In the genomic region with DNA sequence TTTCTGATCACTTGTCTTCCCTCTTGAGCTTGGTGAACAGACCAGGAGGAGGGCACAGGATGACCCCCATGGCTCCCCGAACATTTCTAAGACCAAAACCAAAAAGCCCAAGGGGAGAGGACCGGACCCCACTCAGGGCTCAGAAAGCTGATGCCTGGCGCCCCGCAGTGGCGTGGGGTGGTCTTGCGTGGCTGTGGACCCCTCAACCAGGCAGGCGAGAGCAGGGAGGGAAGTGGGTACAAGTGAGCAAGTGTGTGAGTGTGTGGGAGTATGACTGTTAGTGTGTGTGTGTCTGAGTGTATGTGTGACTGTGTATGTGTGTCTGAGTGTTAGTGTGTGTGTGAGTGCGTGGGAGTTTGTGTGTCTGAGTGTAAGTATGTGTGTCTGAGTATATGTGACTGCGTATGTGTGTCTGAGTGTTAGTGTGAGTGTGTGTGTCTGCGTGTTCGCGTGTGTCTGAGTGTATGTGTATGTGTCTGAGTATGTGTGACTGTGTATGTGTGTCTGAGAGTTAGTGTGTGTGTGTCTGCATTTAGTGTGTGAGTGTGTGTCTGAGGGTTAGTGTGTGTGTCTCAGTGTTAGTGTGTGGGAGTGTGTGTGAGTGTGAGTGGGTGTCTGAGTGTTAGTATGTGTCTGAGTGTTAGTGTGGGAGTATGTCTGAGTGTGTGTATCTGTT, we compare ENCODE assay signal across 1 cellular context.
TF ChIP-seq lines count a peak whose summit lies in the region.

No MANE protein-coding gene starts in this region.

TF ChIP-seq in K562, 482 proteins besides CTCF, POLR2A, EP300 and RAD21 (continues in another document):
- TF ChIP-seq PHTF2 (CRISPR knock-in tag; IDR thresholded peaks at IDR 0.05) (no peak), ETS2 (tag; IDR thresholded peaks at IDR 0.05; ENCODE audit: borderline replicate concordance, poor library complexity, severe bottlenecking) (no peak), SREBF1 (IDR thresholded peaks at IDR 0.05; ENCODE audit: borderline replicate concordance, low read depth, low read length) (no peak), TCFL5 (CRISPR knock-in tag; conservative IDR thresholded peaks at IDR 0.05) (no peak), OTX1 (CRISPR knock-in tag; IDR thresholded peaks at IDR 0.05) (peak; percentile 7; the same call in 1 of the 2 replicates), NCOA4 (IDR thresholded peaks at IDR 0.05; ENCODE audit: partially characterized antibody) (peak; percentile 61), ARHGAP35 (IDR thresholded peaks at IDR 0.05; ENCODE audit: partially characterized antibody) (no peak), HNRNPH1 (optimal IDR thresholded peaks at IDR 0.05; ENCODE audit: low read depth, low read length) (no peak), MTA1 (IDR thresholded peaks at IDR 0.05; ENCODE audit: borderline replicate concordance) (0 out of 2 replicates have a peak, but pooled peaks have one; percentile 49), TRIM24 (IDR thresholded peaks at IDR 0.05) (peak in 1 of 2 experiments; percentile 38; a peak in 1 of 4 replicates), GATAD2A (IDR thresholded peaks at IDR 0.05) (peak; percentile 24; the same call in 1 of the 2 replicates), ELF4 (CRISPR knock-in tag; IDR thresholded peaks at IDR 0.05) (0 out of 2 replicates have a peak, but pooled peaks have one; percentile 24), SLC30A9 (CRISPR knock-in tag; IDR thresholded peaks at IDR 0.05) (no peak), XRCC3 (IDR thresholded peaks at IDR 0.05) (no peak), CREM (IDR thresholded peaks at IDR 0.05; ENCODE audit: low read depth) (no peak), FOSL1 (tag; conservative IDR thresholded peaks at IDR 0.05) (no peak)
- TF ChIP-seq, protein P1, sequence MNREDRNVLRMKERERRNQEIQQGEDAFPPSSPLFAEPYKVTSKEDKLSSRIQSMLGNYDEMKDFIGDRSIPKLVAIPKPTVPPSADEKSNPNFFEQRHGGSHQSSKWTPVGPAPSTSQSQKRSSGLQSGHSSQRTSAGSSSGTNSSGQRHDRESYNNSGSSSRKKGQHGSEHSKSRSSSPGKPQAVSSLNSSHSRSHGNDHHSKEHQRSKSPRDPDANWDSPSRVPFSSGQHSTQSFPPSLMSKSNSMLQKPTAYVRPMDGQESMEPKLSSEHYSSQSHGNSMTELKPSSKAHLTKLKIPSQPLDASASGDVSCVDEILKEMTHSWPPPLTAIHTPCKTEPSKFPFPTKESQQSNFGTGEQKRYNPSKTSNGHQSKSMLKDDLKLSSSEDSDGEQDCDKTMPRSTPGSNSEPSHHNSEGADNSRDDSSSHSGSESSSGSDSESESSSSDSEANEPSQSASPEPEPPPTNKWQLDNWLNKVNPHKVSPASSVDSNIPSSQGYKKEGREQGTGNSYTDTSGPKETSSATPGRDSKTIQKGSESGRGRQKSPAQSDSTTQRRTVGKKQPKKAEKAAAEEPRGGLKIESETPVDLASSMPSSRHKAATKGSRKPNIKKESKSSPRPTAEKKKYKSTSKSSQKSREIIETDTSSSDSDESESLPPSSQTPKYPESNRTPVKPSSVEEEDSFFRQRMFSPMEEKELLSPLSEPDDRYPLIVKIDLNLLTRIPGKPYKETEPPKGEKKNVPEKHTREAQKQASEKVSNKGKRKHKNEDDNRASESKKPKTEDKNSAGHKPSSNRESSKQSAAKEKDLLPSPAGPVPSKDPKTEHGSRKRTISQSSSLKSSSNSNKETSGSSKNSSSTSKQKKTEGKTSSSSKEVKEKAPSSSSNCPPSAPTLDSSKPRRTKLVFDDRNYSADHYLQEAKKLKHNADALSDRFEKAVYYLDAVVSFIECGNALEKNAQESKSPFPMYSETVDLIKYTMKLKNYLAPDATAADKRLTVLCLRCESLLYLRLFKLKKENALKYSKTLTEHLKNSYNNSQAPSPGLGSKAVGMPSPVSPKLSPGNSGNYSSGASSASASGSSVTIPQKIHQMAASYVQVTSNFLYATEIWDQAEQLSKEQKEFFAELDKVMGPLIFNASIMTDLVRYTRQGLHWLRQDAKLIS (CRISPR knock-in tag; IDR thresholded peaks at IDR 0.05), result no peak
- TF ChIP-seq, protein P2, sequence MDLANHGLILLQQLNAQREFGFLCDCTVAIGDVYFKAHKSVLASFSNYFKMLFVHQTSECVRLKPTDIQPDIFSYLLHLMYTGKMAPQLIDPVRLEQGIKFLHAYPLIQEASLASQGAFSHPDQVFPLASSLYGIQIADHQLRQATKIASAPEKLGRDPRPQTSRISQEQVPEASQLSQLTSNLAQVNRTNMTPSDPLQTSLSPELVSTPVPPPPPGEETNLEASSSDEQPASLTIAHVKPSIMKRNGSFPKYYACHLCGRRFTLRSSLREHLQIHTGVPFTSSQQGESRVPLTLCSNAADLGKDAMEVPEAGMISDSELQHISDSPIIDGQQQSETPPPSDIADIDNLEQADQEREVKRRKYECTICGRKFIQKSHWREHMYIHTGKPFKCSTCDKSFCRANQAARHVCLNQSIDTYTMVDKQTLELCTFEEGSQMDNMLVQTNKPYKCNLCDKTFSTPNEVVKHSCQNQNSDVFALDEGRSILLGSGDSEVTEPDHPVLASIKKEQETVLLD (IDR thresholded peaks at IDR 0.05), result peak; percentile 70
- TF ChIP-seq, protein P3, sequence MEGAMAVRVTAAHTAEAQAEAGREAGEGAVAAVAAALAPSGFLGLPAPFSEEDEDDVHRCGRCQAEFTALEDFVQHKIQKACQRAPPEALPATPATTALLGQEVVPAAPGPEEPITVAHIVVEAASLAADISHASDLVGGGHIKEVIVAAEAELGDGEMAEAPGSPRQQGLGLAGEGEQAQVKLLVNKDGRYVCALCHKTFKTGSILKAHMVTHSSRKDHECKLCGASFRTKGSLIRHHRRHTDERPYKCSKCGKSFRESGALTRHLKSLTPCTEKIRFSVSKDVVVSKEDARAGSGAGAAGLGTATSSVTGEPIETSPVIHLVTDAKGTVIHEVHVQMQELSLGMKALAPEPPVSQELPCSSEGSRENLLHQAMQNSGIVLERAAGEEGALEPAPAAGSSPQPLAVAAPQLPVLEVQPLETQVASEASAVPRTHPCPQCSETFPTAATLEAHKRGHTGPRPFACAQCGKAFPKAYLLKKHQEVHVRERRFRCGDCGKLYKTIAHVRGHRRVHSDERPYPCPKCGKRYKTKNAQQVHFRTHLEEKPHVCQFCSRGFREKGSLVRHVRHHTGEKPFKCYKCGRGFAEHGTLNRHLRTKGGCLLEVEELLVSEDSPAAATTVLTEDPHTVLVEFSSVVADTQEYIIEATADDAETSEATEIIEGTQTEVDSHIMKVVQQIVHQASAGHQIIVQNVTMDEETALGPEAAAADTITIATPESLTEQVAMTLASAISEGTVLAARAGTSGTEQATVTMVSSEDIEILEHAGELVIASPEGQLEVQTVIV (CRISPR knock-in tag; IDR thresholded peaks at IDR 0.05; ENCODE audit: borderline replicate concordance), result no peak
- TF ChIP-seq, protein P4, sequence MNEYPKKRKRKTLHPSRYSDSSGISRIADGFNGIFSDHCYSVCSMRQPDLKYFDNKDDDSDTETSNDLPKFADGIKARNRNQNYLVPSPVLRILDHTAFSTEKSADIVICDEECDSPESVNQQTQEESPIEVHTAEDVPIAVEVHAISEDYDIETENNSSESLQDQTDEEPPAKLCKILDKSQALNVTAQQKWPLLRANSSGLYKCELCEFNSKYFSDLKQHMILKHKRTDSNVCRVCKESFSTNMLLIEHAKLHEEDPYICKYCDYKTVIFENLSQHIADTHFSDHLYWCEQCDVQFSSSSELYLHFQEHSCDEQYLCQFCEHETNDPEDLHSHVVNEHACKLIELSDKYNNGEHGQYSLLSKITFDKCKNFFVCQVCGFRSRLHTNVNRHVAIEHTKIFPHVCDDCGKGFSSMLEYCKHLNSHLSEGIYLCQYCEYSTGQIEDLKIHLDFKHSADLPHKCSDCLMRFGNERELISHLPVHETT (CRISPR knock-in tag; conservative IDR thresholded peaks at IDR 0.05 in 1 of 2, IDR thresholded peaks at IDR 0.05 in 1 of 2), result no peak
- TF ChIP-seq, protein P5, sequence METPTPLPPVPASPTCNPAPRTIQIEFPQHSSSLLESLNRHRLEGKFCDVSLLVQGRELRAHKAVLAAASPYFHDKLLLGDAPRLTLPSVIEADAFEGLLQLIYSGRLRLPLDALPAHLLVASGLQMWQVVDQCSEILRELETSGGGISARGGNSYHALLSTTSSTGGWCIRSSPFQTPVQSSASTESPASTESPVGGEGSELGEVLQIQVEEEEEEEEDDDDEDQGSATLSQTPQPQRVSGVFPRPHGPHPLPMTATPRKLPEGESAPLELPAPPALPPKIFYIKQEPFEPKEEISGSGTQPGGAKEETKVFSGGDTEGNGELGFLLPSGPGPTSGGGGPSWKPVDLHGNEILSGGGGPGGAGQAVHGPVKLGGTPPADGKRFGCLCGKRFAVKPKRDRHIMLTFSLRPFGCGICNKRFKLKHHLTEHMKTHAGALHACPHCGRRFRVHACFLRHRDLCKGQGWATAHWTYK (CRISPR knock-in tag; IDR thresholded peaks at IDR 0.05), result no peak
- TF ChIP-seq, protein P6, sequence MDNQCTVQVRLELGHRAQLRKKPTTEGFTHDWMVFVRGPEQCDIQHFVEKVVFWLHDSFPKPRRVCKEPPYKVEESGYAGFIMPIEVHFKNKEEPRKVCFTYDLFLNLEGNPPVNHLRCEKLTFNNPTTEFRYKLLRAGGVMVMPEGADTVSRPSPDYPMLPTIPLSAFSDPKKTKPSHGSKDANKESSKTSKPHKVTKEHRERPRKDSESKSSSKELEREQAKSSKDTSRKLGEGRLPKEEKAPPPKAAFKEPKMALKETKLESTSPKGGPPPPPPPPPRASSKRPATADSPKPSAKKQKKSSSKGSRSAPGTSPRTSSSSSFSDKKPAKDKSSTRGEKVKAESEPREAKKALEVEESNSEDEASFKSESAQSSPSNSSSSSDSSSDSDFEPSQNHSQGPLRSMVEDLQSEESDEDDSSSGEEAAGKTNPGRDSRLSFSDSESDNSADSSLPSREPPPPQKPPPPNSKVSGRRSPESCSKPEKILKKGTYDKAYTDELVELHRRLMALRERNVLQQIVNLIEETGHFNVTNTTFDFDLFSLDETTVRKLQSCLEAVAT (IDR thresholded peaks at IDR 0.05), result peak in 1 of 2 experiments; percentile 57; a peak in 2 of 4 replicates
- TF ChIP-seq, protein P7, sequence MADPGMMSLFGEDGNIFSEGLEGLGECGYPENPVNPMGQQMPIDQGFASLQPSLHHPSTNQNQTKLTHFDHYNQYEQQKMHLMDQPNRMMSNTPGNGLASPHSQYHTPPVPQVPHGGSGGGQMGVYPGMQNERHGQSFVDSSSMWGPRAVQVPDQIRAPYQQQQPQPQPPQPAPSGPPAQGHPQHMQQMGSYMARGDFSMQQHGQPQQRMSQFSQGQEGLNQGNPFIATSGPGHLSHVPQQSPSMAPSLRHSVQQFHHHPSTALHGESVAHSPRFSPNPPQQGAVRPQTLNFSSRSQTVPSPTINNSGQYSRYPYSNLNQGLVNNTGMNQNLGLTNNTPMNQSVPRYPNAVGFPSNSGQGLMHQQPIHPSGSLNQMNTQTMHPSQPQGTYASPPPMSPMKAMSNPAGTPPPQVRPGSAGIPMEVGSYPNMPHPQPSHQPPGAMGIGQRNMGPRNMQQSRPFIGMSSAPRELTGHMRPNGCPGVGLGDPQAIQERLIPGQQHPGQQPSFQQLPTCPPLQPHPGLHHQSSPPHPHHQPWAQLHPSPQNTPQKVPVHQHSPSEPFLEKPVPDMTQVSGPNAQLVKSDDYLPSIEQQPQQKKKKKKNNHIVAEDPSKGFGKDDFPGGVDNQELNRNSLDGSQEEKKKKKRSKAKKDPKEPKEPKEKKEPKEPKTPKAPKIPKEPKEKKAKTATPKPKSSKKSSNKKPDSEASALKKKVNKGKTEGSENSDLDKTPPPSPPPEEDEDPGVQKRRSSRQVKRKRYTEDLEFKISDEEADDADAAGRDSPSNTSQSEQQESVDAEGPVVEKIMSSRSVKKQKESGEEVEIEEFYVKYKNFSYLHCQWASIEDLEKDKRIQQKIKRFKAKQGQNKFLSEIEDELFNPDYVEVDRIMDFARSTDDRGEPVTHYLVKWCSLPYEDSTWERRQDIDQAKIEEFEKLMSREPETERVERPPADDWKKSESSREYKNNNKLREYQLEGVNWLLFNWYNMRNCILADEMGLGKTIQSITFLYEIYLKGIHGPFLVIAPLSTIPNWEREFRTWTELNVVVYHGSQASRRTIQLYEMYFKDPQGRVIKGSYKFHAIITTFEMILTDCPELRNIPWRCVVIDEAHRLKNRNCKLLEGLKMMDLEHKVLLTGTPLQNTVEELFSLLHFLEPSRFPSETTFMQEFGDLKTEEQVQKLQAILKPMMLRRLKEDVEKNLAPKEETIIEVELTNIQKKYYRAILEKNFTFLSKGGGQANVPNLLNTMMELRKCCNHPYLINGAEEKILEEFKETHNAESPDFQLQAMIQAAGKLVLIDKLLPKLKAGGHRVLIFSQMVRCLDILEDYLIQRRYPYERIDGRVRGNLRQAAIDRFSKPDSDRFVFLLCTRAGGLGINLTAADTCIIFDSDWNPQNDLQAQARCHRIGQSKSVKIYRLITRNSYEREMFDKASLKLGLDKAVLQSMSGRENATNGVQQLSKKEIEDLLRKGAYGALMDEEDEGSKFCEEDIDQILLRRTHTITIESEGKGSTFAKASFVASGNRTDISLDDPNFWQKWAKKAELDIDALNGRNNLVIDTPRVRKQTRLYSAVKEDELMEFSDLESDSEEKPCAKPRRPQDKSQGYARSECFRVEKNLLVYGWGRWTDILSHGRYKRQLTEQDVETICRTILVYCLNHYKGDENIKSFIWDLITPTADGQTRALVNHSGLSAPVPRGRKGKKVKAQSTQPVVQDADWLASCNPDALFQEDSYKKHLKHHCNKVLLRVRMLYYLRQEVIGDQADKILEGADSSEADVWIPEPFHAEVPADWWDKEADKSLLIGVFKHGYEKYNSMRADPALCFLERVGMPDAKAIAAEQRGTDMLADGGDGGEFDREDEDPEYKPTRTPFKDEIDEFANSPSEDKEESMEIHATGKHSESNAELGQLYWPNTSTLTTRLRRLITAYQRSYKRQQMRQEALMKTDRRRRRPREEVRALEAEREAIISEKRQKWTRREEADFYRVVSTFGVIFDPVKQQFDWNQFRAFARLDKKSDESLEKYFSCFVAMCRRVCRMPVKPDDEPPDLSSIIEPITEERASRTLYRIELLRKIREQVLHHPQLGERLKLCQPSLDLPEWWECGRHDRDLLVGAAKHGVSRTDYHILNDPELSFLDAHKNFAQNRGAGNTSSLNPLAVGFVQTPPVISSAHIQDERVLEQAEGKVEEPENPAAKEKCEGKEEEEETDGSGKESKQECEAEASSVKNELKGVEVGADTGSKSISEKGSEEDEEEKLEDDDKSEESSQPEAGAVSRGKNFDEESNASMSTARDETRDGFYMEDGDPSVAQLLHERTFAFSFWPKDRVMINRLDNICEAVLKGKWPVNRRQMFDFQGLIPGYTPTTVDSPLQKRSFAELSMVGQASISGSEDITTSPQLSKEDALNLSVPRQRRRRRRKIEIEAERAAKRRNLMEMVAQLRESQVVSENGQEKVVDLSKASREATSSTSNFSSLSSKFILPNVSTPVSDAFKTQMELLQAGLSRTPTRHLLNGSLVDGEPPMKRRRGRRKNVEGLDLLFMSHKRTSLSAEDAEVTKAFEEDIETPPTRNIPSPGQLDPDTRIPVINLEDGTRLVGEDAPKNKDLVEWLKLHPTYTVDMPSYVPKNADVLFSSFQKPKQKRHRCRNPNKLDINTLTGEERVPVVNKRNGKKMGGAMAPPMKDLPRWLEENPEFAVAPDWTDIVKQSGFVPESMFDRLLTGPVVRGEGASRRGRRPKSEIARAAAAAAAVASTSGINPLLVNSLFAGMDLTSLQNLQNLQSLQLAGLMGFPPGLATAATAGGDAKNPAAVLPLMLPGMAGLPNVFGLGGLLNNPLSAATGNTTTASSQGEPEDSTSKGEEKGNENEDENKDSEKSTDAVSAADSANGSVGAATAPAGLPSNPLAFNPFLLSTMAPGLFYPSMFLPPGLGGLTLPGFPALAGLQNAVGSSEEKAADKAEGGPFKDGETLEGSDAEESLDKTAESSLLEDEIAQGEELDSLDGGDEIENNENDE (IDR thresholded peaks at IDR 0.05; ENCODE audit: low read depth, low read length), result no peak
- TF ChIP-seq, protein P8, sequence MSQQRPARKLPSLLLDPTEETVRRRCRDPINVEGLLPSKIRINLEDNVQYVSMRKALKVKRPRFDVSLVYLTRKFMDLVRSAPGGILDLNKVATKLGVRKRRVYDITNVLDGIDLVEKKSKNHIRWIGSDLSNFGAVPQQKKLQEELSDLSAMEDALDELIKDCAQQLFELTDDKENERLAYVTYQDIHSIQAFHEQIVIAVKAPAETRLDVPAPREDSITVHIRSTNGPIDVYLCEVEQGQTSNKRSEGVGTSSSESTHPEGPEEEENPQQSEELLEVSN (IDR thresholded peaks at IDR 0.05; ENCODE audit: borderline replicate concordance in 1 of 2, extremely low read depth in 1 of 2, insufficient read depth in 1 of 2, insufficient read length in 1 of 2, low read depth in 1 of 2, low read length in 1 of 2, poor library complexity in 1 of 2, severe bottlenecking in 1 of 2), result no peak
